Comparison of ENCODE assay signal across 7 cellular contexts in genomic region chr9:2655411-2655901, GRCh38. TPM values are rescaled to one million over a fixed set of nuclear protein-coding genes. Genes with fewer than 3 reads are reported as not detected.
DNase-seq lines count a peak whose midpoint lies in the region; ATAC-seq lines count a peak whose summit lies in the region.

No MANE protein-coding gene starts in this region.

- no peak overlapping the region for H2BK120ac ChIP-seq in neuronal stem cell (ENCODE audit: low read depth, low read length)

- H3K18ac ChIP-seq in neuronal stem cell (ENCODE audit: low read length): no peak overlapping the region

- H3K36me3 ChIP-seq in neuronal stem cell (replicated peaks in 1 of 2; ENCODE audit: control insufficient read depth in 2 of 2, insufficient read depth in 2 of 2, low read length in 2 of 2): peaks cover 12 to 54% of the 10 kb centered on the region in 2 donors

- H3K9me3 Mint-ChIP-seq in activated T-cell treated with anti-CD3 and anti-CD28 coated beads, Interleukin-2, amount 50 U/mL, for 72 hours: no peaks in the 10 kb centered on the region
- H3K9me3 Mint-ChIP-seq in immature natural killer cell: no peaks in the 10 kb centered on the region

- H2BK5ac ChIP-seq in neuronal stem cell (ENCODE audit: low read length): no peak overlapping the region

- no peak overlapping the region for H3K14ac ChIP-seq in neuronal stem cell (ENCODE audit: low read length)

- H3K4me3 ChIP-seq in neuronal stem cell (ENCODE audit: low read length in 2 of 2): no peak overlapping the region

- H3K4me2 ChIP-seq in neuronal stem cell (ENCODE audit: insufficient read depth, low read length, poor library complexity, severe bottlenecking): no peak overlapping the region

- H3K36me3 Mint-ChIP-seq in activated T-cell treated with anti-CD3 and anti-CD28 coated beads, Interleukin-2, amount 50 U/mL, for 72 hours (ENCODE audit: insufficient read depth in 2 of 2): peaks cover 16 to 18% of the 10 kb centered on the region in 2 donors
- peaks cover 14 to 21% (median 14%) of the 10 kb centered on the region in 3 donors for H3K36me3 Mint-ChIP-seq in immature natural killer cell

- no peak overlapping the region for H3K9ac ChIP-seq in neuronal stem cell (ENCODE audit: low read depth, low read length, poor library complexity)

- peaks cover 5% of the 10 kb centered on the region for H3K27me3 Mint-ChIP-seq in activated T-cell treated with anti-CD3 and anti-CD28 coated beads, Interleukin-2, amount 50 U/mL, for 72 hours (ENCODE audit: low read depth)
- H3K27me3 Mint-ChIP-seq in immature natural killer cell (ENCODE audit: low read depth in 3 of 3): peaks cover 0 to 3% (median 0%) of the 10 kb centered on the region in 3 donors

- no CpG with 5 or more reads among the region's 3 CpGs for WGBS in neuronal stem cell (ENCODE audit: extremely low coverage in 2 of 2, insufficient read length in 2 of 2, insufficient replicate concordance in 1 of 2), 2 donors

- no peak overlapping the region for H4K8ac ChIP-seq in neuronal stem cell (ENCODE audit: low read depth, low read length)

- no peaks in the 10 kb centered on the region for H3K27me3 ChIP-seq in neuronal stem cell (ENCODE audit: control insufficient read depth in 3 of 3, insufficient read depth in 3 of 3, low read depth in 1 of 3, low read length in 3 of 3)

- H2BK12ac ChIP-seq in neuronal stem cell (ENCODE audit: low read length): no peak overlapping the region

- no peaks in the 10 kb centered on the region for H3K4me1 ChIP-seq in neuronal stem cell (ENCODE audit: control insufficient read depth in 2 of 2, insufficient read depth in 1 of 2, low read depth in 1 of 2, low read length in 2 of 2)

- H3K4ac ChIP-seq in neuronal stem cell (ENCODE audit: low read length): no peak overlapping the region

- H2BK15ac ChIP-seq in neuronal stem cell (ENCODE audit: low read length): no peak overlapping the region

- peak overlapping the region; percentile 47 to 76 for H3K4me3 Mint-ChIP-seq in activated T-cell treated with anti-CD3 and anti-CD28 coated beads, Interleukin-2, amount 50 U/mL, for 72 hours
- peak overlapping the region; percentile 7 to 84 (median 65) for H3K4me3 Mint-ChIP-seq in immature natural killer cell

- H3K79me1 ChIP-seq in neuronal stem cell (ENCODE audit: low read depth, low read length): no peaks in the 10 kb centered on the region

- no peak overlapping the region for H2AK5ac ChIP-seq in neuronal stem cell (ENCODE audit: low read depth, low read length)

- no peaks in the 10 kb centered on the region for H3K9me3 ChIP-seq in neuronal stem cell (replicated peaks in 1 of 2; ENCODE audit: control insufficient read depth in 2 of 2, insufficient read depth in 1 of 2, low read depth in 1 of 2, low read length in 2 of 2)

- H3K4me1 Mint-ChIP-seq in activated T-cell treated with anti-CD3 and anti-CD28 coated beads, Interleukin-2, amount 50 U/mL, for 72 hours (ENCODE audit: low read depth): peaks cover 43% of the 10 kb centered on the region
- H3K4me1 Mint-ChIP-seq in immature natural killer cell: peaks cover 42 to 43% of the 10 kb centered on the region in 2 donors

- H4K91ac ChIP-seq in neuronal stem cell (ENCODE audit: low read depth, low read length, poor library complexity): no peak overlapping the region

- DNase-seq in HT-29 (ENCODE audit: low spot score) (peak; percentile 4), immature natural killer cell (peak; percentile 54 to 73 (median 58)), HuH-7 (ENCODE audit: low spot score) (no peak), neuronal stem cell (ENCODE audit: low spot score) (no peak), DMS79 (lab: John Stamatoyannopoulos, UW) (no peak)
- peak; percentile 45 to 62 for DNase-seq in activated T-cell treated with anti-CD3 and anti-CD28 coated beads, Interleukin-2, amount 50 U/mL, for 72 hours

- no peak overlapping the region for H3K27ac ChIP-seq in neuronal stem cell (replicated peaks; ENCODE audit: low read length)

- no peak overlapping the region for H2AFZ ChIP-seq in neuronal stem cell (ENCODE audit: low read length)

- H3K27ac Mint-ChIP-seq in activated T-cell treated with anti-CD3 and anti-CD28 coated beads, Interleukin-2, amount 50 U/mL, for 72 hours: peak overlapping the region; percentile 88
- peak overlapping the region; percentile 91 to 98 (median 96) for H3K27ac Mint-ChIP-seq in immature natural killer cell

- no peak overlapping the region for H3K23ac ChIP-seq in neuronal stem cell (ENCODE audit: low read depth, low read length, poor library complexity)

- peak; percentile 60 for ATAC-seq in GM18907 (IDR thresholded peaks at IDR 0.05; ENCODE audit: unreplicated experiment)
- peak; percentile 93 to 97 for ATAC-seq in activated T-cell treated with anti-CD3 and anti-CD28 coated beads, Interleukin-2, amount 50 U/mL, for 72 hours (replicated peaks in 1 of 2)

RNA-seq across cellular contexts. Expression of gene VLDLR, which starts 33.9 kb away (rescaled TPM):
- 1.7 and 2.0 TPM in 2 replicates for total RNA-seq in HT-29 (2014; rRNA removed; shearing (Covaris generic))
- 10 to 100 TPM; 18.0 to 19.2 TPM for total RNA-seq in activated T-cell treated with anti-CD3 and anti-CD28 coated beads, Interleukin-2, amount 50 U/mL, for 72 hours
- polyA plus RNA-seq in immature natural killer cell: under 1 TPM in 2 of 3 donors, not detected in 1; 0.61 to 0.84 TPM
- polyA plus RNA-seq in neuronal stem cell (2013, experiment 1 of 2): 3.6 TPM
- polyA plus RNA-seq in neuronal stem cell (2013, experiment 2 of 2): 3.6 TPM

Comparison
In these comparisons a context has a peak if more than half of its experiments do, and no peak if none do; other contexts are left out.
1. DNase-seq: peak in HT-29 (single experiment), activated T-cell treated with anti-CD3 and anti-CD28 coated beads, Interleukin-2, amount 50 U/mL, for 72 hours (2 of 2) and immature natural killer cell (3 of 3); none in HuH-7 (single experiment), neuronal stem cell (single experiment) and DMS79 (single experiment).